ENCODE assay signal across 15 cellular contexts in the genomic region with DNA sequence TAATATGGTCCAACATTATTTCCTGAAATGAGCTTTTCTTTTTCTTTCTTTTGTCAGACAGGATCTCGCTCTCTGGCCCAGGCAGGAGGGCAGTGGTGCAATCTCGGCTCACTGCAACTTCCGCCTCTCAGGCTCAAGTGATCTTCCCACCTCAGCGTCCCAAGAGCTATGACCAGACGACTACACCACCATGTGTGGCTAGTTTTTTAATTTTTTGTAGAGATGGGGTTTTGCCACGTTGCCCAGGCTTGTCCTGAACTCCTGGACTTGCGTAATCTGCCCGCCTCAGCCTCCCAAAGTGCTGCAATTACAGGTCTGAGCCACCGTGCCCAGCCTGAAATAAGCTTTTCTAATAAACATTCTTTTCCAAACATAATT. TPM values are rescaled to one million over a fixed set of nuclear protein-coding genes. Genes with fewer than 3 reads are reported as not detected.
A peak's percentile ranks its signal among the peaks of the same experiment; 100 is the strongest.
DNase-seq lines count a peak whose midpoint lies in the region; TF ChIP-seq lines count a peak whose summit lies in the region.
"Had no signal": no experiment of that assay in that cellular context is flagged by ENCODE, and none has a peak within 500 bp of the region (broad histone marks: within the 10 kb centered on the region; RNA-seq: fewer than 3 reads in every experiment).

No MANE protein-coding gene starts in this region.

- peaks cover 74 to 97% (median 84%) of the 10 kb centered on the region in 11 experiments for H3K36me3 ChIP-seq in BLaER1 treated with 17β-estradiol and CSF1 and Interleukin-3, amounts not matched to agents 10 nM and 100 nM
- H3K36me3 ChIP-seq in HUES64 (ENCODE audit: insufficient read depth, low read length) (peaks cover 37% of the 10 kb centered on the region), brain microvascular endothelial cell (replicated peaks) (peaks cover 17% of the 10 kb centered on the region)

- WGBS in HUES64: 79% methylated on average over 9 of the region's 9 CpGs

- no peaks in the 10 kb centered on the region for H3K27me3 ChIP-seq in BLaER1 treated with 17β-estradiol and CSF1 and Interleukin-3, amounts not matched to agents 10 nM and 100 nM
- H3K27me3 ChIP-seq in HUES64 (ENCODE audit: insufficient read depth, low read length) (no peaks in the 10 kb centered on the region), brain microvascular endothelial cell (replicated peaks) (no peaks in the 10 kb centered on the region)
- H3K27me3 ChIP-seq: testis had no signal

- peaks cover 8% of the 10 kb centered on the region for H3K4me1 Mint-ChIP-seq in mesothelial cell of epicardium
- H3K4me1 Mint-ChIP-seq in activated T-helper 2 cell treated with anti-CD3 and anti-CD28 coated beads, Interferon-gamma antibody, Interleukin-2, Interleukin-4, amounts not matched to agents 10 μg/mL and 5 μg/mL and 100 μg/mL, durations not matched to agents 14 hours and 24 hours and 36 hours (ENCODE audit: low read depth): peaks cover 8% of the 10 kb centered on the region
- H3K4me1 Mint-ChIP-seq: B cell had no signal

- DNase-seq in brain microvascular endothelial cell (peak; percentile 5), mesothelial cell of epicardium (ENCODE audit: low spot score in 2 of 2, unreplicated experiment in 2 of 2) (no peak), NCI-H1105 treated with DMSO at 0.1 percent for 48 hours (lab: John Stamatoyannopoulos, UW) (no peak), NCI-H2171 (lab: John Stamatoyannopoulos, UW) (no peak), iPS-NIHi11 (ENCODE audit: low spot score) (no peak)
- no peak for DNase-seq in activated T-helper 2 cell treated with anti-CD3 and anti-CD28 coated beads, Interferon-gamma antibody, Interleukin-2, Interleukin-4, amounts not matched to agents 10 μg/mL and 5 μg/mL and 100 μg/mL, durations not matched to agents 14 hours and 24 hours and 36 hours (ENCODE audit: low spot score)
- DNase-seq: mucosa of descending colon, NCI-H1694, NCI-H526 treated with DMSO at 0.1 percent for 48 hours, T-helper 9 cell, testis had no signal

- H3K36me3 Mint-ChIP-seq in mesothelial cell of epicardium: peaks cover 41% of the 10 kb centered on the region
- H3K36me3 Mint-ChIP-seq in activated T-helper 2 cell treated with anti-CD3 and anti-CD28 coated beads, Interferon-gamma antibody, Interleukin-2, Interleukin-4, amounts not matched to agents 10 μg/mL and 5 μg/mL and 100 μg/mL, durations not matched to agents 14 hours and 24 hours and 36 hours (ENCODE audit: low read depth): peaks cover 55% of the 10 kb centered on the region

- H3K4me3 Mint-ChIP-seq in mesothelial cell of epicardium: no peak overlapping the region
- no peak overlapping the region for H3K4me3 Mint-ChIP-seq in activated T-helper 2 cell treated with anti-CD3 and anti-CD28 coated beads, Interferon-gamma antibody, Interleukin-2, Interleukin-4, amounts not matched to agents 10 μg/mL and 5 μg/mL and 100 μg/mL, durations not matched to agents 14 hours and 24 hours and 36 hours (ENCODE audit: low read depth)
- H3K4me3 Mint-ChIP-seq: B cell had no signal

- peak overlapping the region in 9 of 11 experiments; percentile 23 to 49 (median 30); a peak in 12 of 22 replicates for H3K27ac ChIP-seq in BLaER1 treated with 17β-estradiol and CSF1 and Interleukin-3, amounts not matched to agents 10 nM and 100 nM
- H3K27ac ChIP-seq in HUES64 (ENCODE audit: low read depth, low read length): peak overlapping the region; percentile 51
- peak overlapping the region; percentile 20 for H3K27ac ChIP-seq in brain microvascular endothelial cell
- H3K27ac ChIP-seq: testis had no signal

- H4K20me1 ChIP-seq in BLaER1 treated with 17β-estradiol and CSF1 and Interleukin-3, amounts not matched to agents 10 nM and 100 nM: peaks cover 0 to 16% (median 7%) of the 10 kb centered on the region in 11 experiments; a peak in 10 of 22 replicates

- no peak for TF ChIP-seq CTCF in brain microvascular endothelial cell (IDR thresholded peaks at IDR 0.05; ENCODE audit: low read depth, low read length, missing control alignments)
- no peak for TF ChIP-seq CTCF in mesothelial cell of epicardium (IDR thresholded peaks at IDR 0.05; ENCODE audit: unreplicated experiment)

- 0 out of 22 replicates have a peak overlapping the region, but pooled peaks of 1 of the 11 experiments have one; percentile 1 for H3K9ac ChIP-seq in BLaER1 treated with 17β-estradiol and CSF1 and Interleukin-3, amounts not matched to agents 10 nM and 100 nM
- no peak overlapping the region; the same call in 1 of the 2 replicates for H3K9ac ChIP-seq in HUES64 (ENCODE audit: low read depth, low read length)

- no peaks in the 10 kb centered on the region for H3K27me3 Mint-ChIP-seq in mesothelial cell of epicardium (ENCODE audit: low read depth)
- H3K27me3 Mint-ChIP-seq in activated T-helper 2 cell treated with anti-CD3 and anti-CD28 coated beads, Interferon-gamma antibody, Interleukin-2, Interleukin-4, amounts not matched to agents 10 μg/mL and 5 μg/mL and 100 μg/mL, durations not matched to agents 14 hours and 24 hours and 36 hours (ENCODE audit: low read depth): no peaks in the 10 kb centered on the region
- H3K27me3 Mint-ChIP-seq: B cell, progenitor cell of endocrine pancreas had no signal

- no peaks in the 10 kb centered on the region for H3K9me3 ChIP-seq in BLaER1 treated with 17β-estradiol and CSF1 and Interleukin-3, amounts not matched to agents 10 nM and 100 nM (replicated peaks in 1 of 11)
- H3K9me3 ChIP-seq in HUES64 (ENCODE audit: insufficient read depth, low read depth, low read length): no peaks in the 10 kb centered on the region
- H3K9me3 ChIP-seq: mucosa of descending colon, testis had no signal

- H3K4me2 ChIP-seq in BLaER1 treated with 17β-estradiol and CSF1 and Interleukin-3, amounts not matched to agents 10 nM and 100 nM: peak overlapping the region; percentile 7 to 67 (median 58); a peak in 21 of 22 replicates

- no peak overlapping the region for H3K4me3 ChIP-seq in BLaER1 treated with 17β-estradiol and CSF1 and Interleukin-3, amounts not matched to agents 10 nM and 100 nM
- H3K4me3 ChIP-seq in HUES64 (ENCODE audit: low read length) (no peak overlapping the region), brain microvascular endothelial cell (ENCODE audit: low read depth, low read length) (no peak overlapping the region)
- H3K4me3 ChIP-seq: mucosa of descending colon, testis had no signal

- intact Hi-C loops in activated T-helper 2 cell treated with anti-CD3 and anti-CD28 coated beads, Interferon-gamma antibody, Interleukin-2, Interleukin-4, amounts not matched to agents 10 μg/mL and 5 μg/mL and 100 μg/mL, durations not matched to agents 14 hours and 24 hours and 36 hours (cut with micrococcal nuclease): no loop called here

- no peaks in the 10 kb centered on the region for H3K9me3 Mint-ChIP-seq in mesothelial cell of epicardium
- H3K9me3 Mint-ChIP-seq in activated T-helper 2 cell treated with anti-CD3 and anti-CD28 coated beads, Interferon-gamma antibody, Interleukin-2, Interleukin-4, amounts not matched to agents 10 μg/mL and 5 μg/mL and 100 μg/mL, durations not matched to agents 14 hours and 24 hours and 36 hours: no peaks in the 10 kb centered on the region

- in situ Hi-C loops in brain microvascular endothelial cell (cut with HindIII; ENCODE audit: low pct_ligation_motif_present, low sequenced_read_pairs): no loop called here

- peaks cover 10 to 31% (median 22%) of the 10 kb centered on the region in 10 experiments for H3K4me1 ChIP-seq in BLaER1 treated with 17β-estradiol and CSF1 and Interleukin-3, amounts not matched to agents 10 nM and 100 nM
- peaks cover 20% of the 10 kb centered on the region for H3K4me1 ChIP-seq in HUES64 (ENCODE audit: insufficient read depth, low read length)
- H3K4me1 ChIP-seq: testis had no signal

- peak overlapping the region; percentile 10 for H3K27ac Mint-ChIP-seq in mesothelial cell of epicardium
- H3K27ac Mint-ChIP-seq in activated T-helper 2 cell treated with anti-CD3 and anti-CD28 coated beads, Interferon-gamma antibody, Interleukin-2, Interleukin-4, amounts not matched to agents 10 μg/mL and 5 μg/mL and 100 μg/mL, durations not matched to agents 14 hours and 24 hours and 36 hours: no peak overlapping the region
- H3K27ac Mint-ChIP-seq: B cell, progenitor cell of endocrine pancreas had no signal

RNA-seq across cellular contexts. Expression of a gene that starts 48.6 kb away (rescaled TPM):
- polyA plus RNA-seq in HUES64 (2013, experiment 1 of 2): 33.7 TPM
- polyA plus RNA-seq in HUES64 (2013, experiment 2 of 2): 38.2 TPM
- total RNA-seq in mesothelial cell of epicardium: 31.4 to 36.3 TPM (median 33.7 TPM) in 3 replicates
- 43.0 and 49.0 TPM in 2 replicates for total RNA-seq in activated T-helper 2 cell treated with anti-CD3 and anti-CD28 coated beads, Interferon-gamma antibody, Interleukin-2, Interleukin-4, amounts not matched to agents 10 μg/mL and 5 μg/mL and 100 μg/mL, durations not matched to agents 14 hours and 24 hours and 36 hours
